In the genomic region with DNA sequence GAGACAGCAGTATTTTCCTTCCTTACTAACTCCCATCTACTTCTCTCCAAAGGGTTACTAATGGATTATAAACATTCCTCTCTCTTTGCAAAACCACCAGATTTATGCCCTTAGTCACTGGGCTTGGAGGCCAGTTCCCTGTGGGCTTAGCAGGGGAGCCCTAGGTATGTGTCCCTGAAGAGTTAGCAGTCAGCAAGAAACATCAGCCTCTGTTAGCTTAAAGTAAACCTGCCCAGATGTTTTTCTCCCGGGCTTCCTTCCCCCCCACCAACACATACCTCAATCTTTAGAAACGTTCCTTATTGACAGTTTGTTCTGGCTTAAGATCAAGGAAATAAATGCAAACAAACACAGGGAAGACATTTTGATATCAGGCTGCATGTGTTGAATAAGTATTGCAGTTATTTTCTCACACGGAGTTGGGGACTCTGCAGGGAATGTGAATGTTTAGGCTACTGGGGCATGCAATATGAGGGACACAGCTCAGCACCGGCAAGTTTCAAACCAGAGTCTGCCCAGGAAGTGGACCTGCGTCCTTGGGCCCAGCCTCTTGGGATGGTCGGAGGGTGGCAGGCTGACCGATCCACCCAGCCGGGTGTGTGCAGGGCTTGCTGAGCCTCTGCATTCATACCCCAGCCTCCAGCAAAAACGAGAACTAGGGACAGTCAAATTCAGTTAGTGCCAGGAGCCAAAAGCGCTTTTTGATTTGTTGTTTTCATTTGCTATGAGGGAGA, we compare ENCODE assay signal across 11 cellular contexts.
DNase-seq lines count a peak whose midpoint lies in the region; ATAC-seq, FAIRE-seq and TF ChIP-seq lines count a peak whose summit lies in the region.
"Had no signal": no experiment of that assay in that cellular context is flagged by ENCODE, and none has a peak within 500 bp of the region (broad histone marks: within the 10 kb centered on the region; RNA-seq: fewer than 3 reads in every experiment).

No MANE protein-coding gene starts in this region.

- H3K4me1 ChIP-seq in ACC112 (ENCODE audit: control insufficient read depth, insufficient read depth, low read length, unreplicated experiment) (peaks cover 42% of the 10 kb centered on the region), HUES48 (ENCODE audit: control insufficient read depth, insufficient read depth, low read length) (peaks cover 19% of the 10 kb centered on the region), mesodermal cell (ENCODE audit: control insufficient read depth, insufficient read depth, low read length, poor library complexity, severe bottlenecking) (peaks cover 17% of the 10 kb centered on the region)

- 75 to 82% methylated on average over 8 of the region's 10 CpGs for WGBS in mesodermal cell (ENCODE audit: insufficient coverage in 2 of 2), 2 experiments

- no peaks in the 10 kb centered on the region for H3K79me2 ChIP-seq in ACC112 (ENCODE audit: control insufficient read depth, insufficient read depth, low read length, unreplicated experiment)

- no peak for TF ChIP-seq CTCF in chondrocyte (IDR thresholded peaks at IDR 0.05)

- H3K27me3 ChIP-seq in ACC112 (ENCODE audit: insufficient read depth, low read length) (no peaks in the 10 kb centered on the region), HUES48 (ENCODE audit: control insufficient read depth, insufficient read depth, low read length) (no peaks in the 10 kb centered on the region)

- no peaks in the 10 kb centered on the region for H3K9me3 ChIP-seq in HUES48 (ENCODE audit: control insufficient read depth, insufficient read depth, low read length)
- no peaks in the 10 kb centered on the region for H3K9me3 ChIP-seq in mesodermal cell (ENCODE audit: control insufficient read depth, low read length)

- H3K27ac Mint-ChIP-seq in chondrocyte (ENCODE audit: unreplicated experiment), result peak overlapping the region; percentile 84

- no peaks in the 10 kb centered on the region for H3K36me3 ChIP-seq in ACC112 (ENCODE audit: insufficient read depth, low read length)
- H3K36me3 ChIP-seq in HUES48 (ENCODE audit: control insufficient read depth, insufficient read depth, low read length), result peaks cover 15% of the 10 kb centered on the region
- no peaks in the 10 kb centered on the region for H3K36me3 ChIP-seq in mesodermal cell (ENCODE audit: control insufficient read depth, insufficient read depth, low read length)

- DNase-seq in chondrocyte (ENCODE audit: low spot score), result no peak
- DNase-seq in NK-92 (lab: John Stamatoyannopoulos, UW; ENCODE audit: unreplicated experiment), result no peak
- DNase-seq in UCSD-AML1 (lab: John Stamatoyannopoulos, UW; ENCODE audit: unreplicated experiment), result no peak
- DNase-seq in HTR-8/SVneo (ENCODE audit: insufficient read length, low spot score), result no peak
- DNase-seq: glutamatergic neuron, NCI-H1048 had no signal

- peak overlapping the region; percentile 30; the same call in 1 of the 2 replicates for H3K27ac ChIP-seq in ACC112 (ENCODE audit: low read depth, low read length)
- H3K27ac ChIP-seq in HUES48 (ENCODE audit: low read depth, low read length), result peak overlapping the region; percentile 67
- peak overlapping the region; percentile 6 for H3K27ac ChIP-seq in mesodermal cell (ENCODE audit: low read depth, low read length, severe bottlenecking)

- FAIRE-seq in HTR-8/SVneo (lab: Jason Lieb, UNC), result no peak
- FAIRE-seq: GM12878 had no signal

- H3K4me1 Mint-ChIP-seq in chondrocyte (ENCODE audit: low read depth), result peaks cover 32% of the 10 kb centered on the region

- no peak overlapping the region for H3K9ac ChIP-seq in HUES48 (ENCODE audit: low read depth, low read length)

- no peaks in the 10 kb centered on the region for H3K27me3 Mint-ChIP-seq in chondrocyte (ENCODE audit: low read depth)

- peak overlapping the region; percentile 49 for H2AFZ ChIP-seq in ACC112 (ENCODE audit: low read length, unreplicated experiment)

- H3K9me3 Mint-ChIP-seq in chondrocyte (ENCODE audit: low read depth), result no peaks in the 10 kb centered on the region

- H3K4me3 ChIP-seq in ACC112 (ENCODE audit: low read depth, low read length), result 0 out of 2 replicates have a peak overlapping the region, but pooled peaks have one; percentile 35
- no peak overlapping the region for H3K4me3 ChIP-seq in HUES48 (ENCODE audit: low read depth, low read length)
- no peak overlapping the region for H3K4me3 ChIP-seq in mesodermal cell (ENCODE audit: extremely low read depth, insufficient read depth, low read length, poor library complexity, severe bottlenecking)
- H3K4me3 ChIP-seq: GM12878 had no signal

- no peaks in the 10 kb centered on the region for H3K36me3 Mint-ChIP-seq in chondrocyte (ENCODE audit: low read depth)

- ATAC-seq in HG03139 (IDR thresholded peaks at IDR 0.05; ENCODE audit: unreplicated experiment), result no peak
- ATAC-seq: GM12878 had no signal

- peak overlapping the region; percentile 2 for H3K4me3 Mint-ChIP-seq in chondrocyte (ENCODE audit: unreplicated experiment)

Comparison
In these comparisons a context has a peak if more than half of its experiments do, and no peak if none do; other contexts are left out.
1. H3K27ac ChIP-seq: peak in every context shown above with its lines; median percentile 67 in HUES48; 30 in ACC112; 6 in mesodermal cell.